Comparison of ENCODE assay signal across 9 cellular contexts in genomic region chr12:94240171-94240570, GRCh38.
DNase-seq lines count a peak whose midpoint lies in the region; ATAC-seq lines count a peak whose summit lies in the region.
"Had no signal": no experiment of that assay in that cellular context is flagged by ENCODE, and none has a peak within 500 bp of the region (broad histone marks: within the 10 kb centered on the region; RNA-seq: fewer than 3 reads in every experiment).

No MANE protein-coding gene starts in this region.

- DNase-seq in medulla oblongata (ENCODE audit: extremely low spot score) (peak; percentile 34), occipital lobe (lab: John Stamatoyannopoulos, UW) (no peak), NCI-H2171 (lab: John Stamatoyannopoulos, UW) (no peak), left ventricle myocardium superior (no peak), NCI-H1417 (lab: John Stamatoyannopoulos, UW) (no peak)
- DNase-seq: NCI-H187 had no signal

- ATAC-seq in GM18858 (IDR thresholded peaks at IDR 0.05; ENCODE audit: unreplicated experiment), result peak; percentile 92
- peak; percentile 95 for ATAC-seq in HG02571 (IDR thresholded peaks at IDR 0.05; ENCODE audit: unreplicated experiment)
- ATAC-seq in HG03575 (IDR thresholded peaks at IDR 0.05; ENCODE audit: extremely low read depth, insufficient number of reproducible peaks, low FRiP score, unreplicated experiment), result peak; percentile 67
- ATAC-seq in left ventricle myocardium superior, result no peak

- intact Hi-C loops in left ventricle myocardium superior (cut with micrococcal nuclease), result no loop called here
